ENCODE assay signal across 9 cellular contexts in the genomic region with DNA sequence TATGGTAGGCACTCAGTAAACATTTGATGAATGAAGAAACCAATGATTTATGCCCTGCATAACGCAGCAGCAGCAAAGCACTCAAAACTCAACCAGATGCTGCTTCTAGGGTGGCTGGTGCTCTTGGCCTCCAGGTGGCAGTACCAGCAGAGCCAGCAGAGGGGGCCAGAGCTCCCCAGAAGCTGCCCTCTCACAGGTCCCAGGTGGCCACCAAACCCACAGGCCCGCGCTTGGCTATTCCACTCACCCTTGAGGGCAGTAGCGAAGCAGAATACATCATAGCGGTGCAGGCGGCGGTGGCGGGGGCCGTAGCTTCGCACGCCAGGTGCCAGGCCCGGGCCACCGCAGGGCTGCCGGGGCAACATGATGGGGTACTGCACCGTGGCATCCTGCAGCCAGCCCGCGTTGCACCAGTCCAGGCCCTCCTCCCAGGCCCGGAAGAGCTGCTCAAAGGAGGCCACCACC. TPM values are rescaled to one million over a fixed set of nuclear protein-coding genes. Genes with fewer than 3 reads are reported as not detected.
DNase-seq lines count a peak whose midpoint lies in the region; ATAC-seq, FAIRE-seq and TF ChIP-seq lines count a peak whose summit lies in the region.
"Had no signal": no experiment of that assay in that cellular context is flagged by ENCODE, and none has a peak within 500 bp of the region (broad histone marks: within the 10 kb centered on the region; RNA-seq: fewer than 3 reads in every experiment).

No MANE protein-coding gene starts in this region.

- intact Hi-C loops in Caco-2 (cut with micrococcal nuclease; ENCODE audit: unreplicated experiment) = loop anchor here (10.0 kb wide), 1 partner anchor 296 kb away; no protein-coding TSS in a partner anchor
- intact Hi-C loops in esophagus squamous epithelium (cut with DNase I) = no loop called here
- intact Hi-C loops in pancreas (cut with DNase I) = no loop called here

- no peak overlapping the region for H3K27ac Mint-ChIP-seq in Caco-2 (ENCODE audit: unreplicated experiment)
- H3K27ac Mint-ChIP-seq: memory B cell had no signal

- CTCF ChIA-PET in Caco-2 (lab: Charles Lee) = interaction anchor here (0.6 to 1.4 kb wide), 9 partner anchors 8 to 240 kb away, joined by 3 to 7 read pairs (median 4); partner anchors contain the start of gene ISG20

- H3K36me3 ChIP-seq in Caco-2 (ENCODE audit: control insufficient read depth, insufficient read depth, low read length) = no peaks in the 10 kb centered on the region
- peaks cover 0 to 7% (median 0%) of the 10 kb centered on the region in 3 donors for H3K36me3 ChIP-seq in esophagus squamous epithelium
- H3K36me3 ChIP-seq in pancreas = no peaks in the 10 kb centered on the region

- TF ChIP-seq POLR2A in esophagus squamous epithelium (IDR thresholded peaks at IDR 0.05) = no peak

- no peak overlapping the region for H3K27ac ChIP-seq in esophagus squamous epithelium
- no peak overlapping the region for H3K27ac ChIP-seq in pancreas

- ATAC-seq in GM19351 (IDR thresholded peaks at IDR 0.05; ENCODE audit: unreplicated experiment) (peak; percentile 62), pancreas (peak in 3 of 4 donors; percentile 67 to 91 (median 88)), GM21528 (IDR thresholded peaks at IDR 0.05; ENCODE audit: low FRiP score, unreplicated experiment) (no peak)

- POLR2A ChIA-PET in Caco-2 (lab: Charles Lee) = no interaction called here

- H3K4me1 ChIP-seq in Caco-2 (no peaks in the 10 kb centered on the region), esophagus squamous epithelium (no peaks in the 10 kb centered on the region), pancreas (no peaks in the 10 kb centered on the region)

- BruUV-seq in Caco-2 (replicated peaks; lab: Mats Ljungman, UMichigan) = no TSS peak

- H3K4me3 Mint-ChIP-seq in Caco-2 (ENCODE audit: unreplicated experiment) = no peak overlapping the region
- H3K4me3 Mint-ChIP-seq: memory B cell had no signal

- H3K27me3 ChIP-seq in Caco-2 (replicated peaks; ENCODE audit: control insufficient read depth, insufficient read depth, low read length) (no peaks in the 10 kb centered on the region), esophagus squamous epithelium (peaks cover 0 to 4% (median 0%) of the 10 kb centered on the region in 4 donors), pancreas (no peaks in the 10 kb centered on the region)

- FAIRE-seq in pancreas (lab: Jason Lieb, UNC) = no peak

- no peaks in the 10 kb centered on the region for H3K9me3 Mint-ChIP-seq in Caco-2 (ENCODE audit: unreplicated experiment)
- H3K9me3 Mint-ChIP-seq: memory B cell had no signal

- 50 to 86% methylated on average over 1 to 4 of the region's 18 CpGs for WGBS in esophagus squamous epithelium, 2 donors
- 53 to 65% methylated on average over 18 of the region's 18 CpGs for WGBS in pancreas, 2 donors

- no peaks in the 10 kb centered on the region for H3K27me3 Mint-ChIP-seq in Caco-2 (ENCODE audit: insufficient read depth, unreplicated experiment)
- H3K27me3 Mint-ChIP-seq: memory B cell had no signal

- DNase-seq in Caco-2 (peak; percentile 62 to 68), NCI-H1930 (lab: John Stamatoyannopoulos, UW) (peak; percentile 8 to 9), esophagus squamous epithelium (lab: John Stamatoyannopoulos, UW) (no peak), pancreas (peak in 5 of 6 donors; percentile 19 to 79 (median 47)), Ammon's horn (ENCODE audit: low spot score) (no peak)
- DNase-seq in activated CD4-positive, alpha-beta T cell treated with anti-CD3 and anti-CD28 coated beads for 4 hours = peak; percentile 20 to 26

- H3K4me3 ChIP-seq in Caco-2 (ENCODE audit: low read depth, low read length) (no peak overlapping the region), esophagus squamous epithelium (no peak overlapping the region), pancreas (no peak overlapping the region)

- H3K4me1 Mint-ChIP-seq in Caco-2 (ENCODE audit: low read depth, unreplicated experiment) = no peaks in the 10 kb centered on the region
- H3K4me1 Mint-ChIP-seq: memory B cell had no signal

- TF ChIP-seq CTCF in Caco-2 (IDR thresholded peaks at IDR 0.05; ENCODE audit: insufficient read depth in 1 of 2, low read depth in 1 of 2, low read length in 1 of 2, severe bottlenecking in 1 of 2, unreplicated experiment in 1 of 2) (peak; percentile 76 to 87), esophagus squamous epithelium (IDR thresholded peaks at IDR 0.05) (peak in 5 of 6 experiments; percentile 27 to 63 (median 30)), pancreas (IDR thresholded peaks at IDR 0.05) (peak; percentile 22 to 62 (median 42))

- peaks cover 12% of the 10 kb centered on the region for H3K36me3 Mint-ChIP-seq in Caco-2 (ENCODE audit: insufficient read depth, unreplicated experiment)
- H3K36me3 Mint-ChIP-seq: memory B cell had no signal

- no peaks in the 10 kb centered on the region for H3K9me3 ChIP-seq in Caco-2
- H3K9me3 ChIP-seq in esophagus squamous epithelium = no peaks in the 10 kb centered on the region
- no peaks in the 10 kb centered on the region for H3K9me3 ChIP-seq in pancreas

RNA-seq across cellular contexts. Expression of gene HAPLN3, which starts 16.6 kb away (rescaled TPM):
- total RNA-seq in Caco-2 (2022) (16.7 and 16.9 TPM in 2 replicates), esophagus squamous epithelium (1 to 10 TPM; 3.1 to 9.4 (median 7.8) TPM), pancreas (1 to 10 TPM in 4 of 6 donors, under 1 TPM in 2; 0.32 to 3.7 (median 1.3) TPM)
- 1 to 10 TPM; 2.7 to 3.1 TPM for polyA plus RNA-seq in pancreas

RNA-seq across cellular contexts. Expression of gene MFGE8, which starts 34.4 kb away (rescaled TPM):
- total RNA-seq in Caco-2 (2022) (409 and 453 TPM in 2 replicates), esophagus squamous epithelium (100 to 1,000 TPM in 2 of 4 donors, 10 to 100 TPM in 2; 50.7 to 186 (median 81.7) TPM), pancreas (10 to 100 TPM in 4 of 6 donors, 1 to 10 TPM in 2; 6.1 to 34.3 (median 16.5) TPM)
- polyA plus RNA-seq in pancreas = 10 to 100 TPM; 33.1 to 34.5 TPM

Comparison
In these comparisons a context has a peak if more than half of its experiments do, and no peak if none do; other contexts are left out.
1. DNase-seq: peak in Caco-2 (2 of 2), NCI-H1930 (2 of 2), activated CD4-positive, alpha-beta T cell treated with anti-CD3 and anti-CD28 coated beads for 4 hours (2 of 2) and pancreas (5 of 6); none in esophagus squamous epithelium (single experiment) and Ammon's horn (single experiment).
2. CTCF ChIP-seq: peak in every context shown above with its lines; median percentile 82 in Caco-2; 42 in pancreas; 30 in esophagus squamous epithelium.